8 cellular contexts compared by ENCODE assay signal in the genomic region with DNA sequence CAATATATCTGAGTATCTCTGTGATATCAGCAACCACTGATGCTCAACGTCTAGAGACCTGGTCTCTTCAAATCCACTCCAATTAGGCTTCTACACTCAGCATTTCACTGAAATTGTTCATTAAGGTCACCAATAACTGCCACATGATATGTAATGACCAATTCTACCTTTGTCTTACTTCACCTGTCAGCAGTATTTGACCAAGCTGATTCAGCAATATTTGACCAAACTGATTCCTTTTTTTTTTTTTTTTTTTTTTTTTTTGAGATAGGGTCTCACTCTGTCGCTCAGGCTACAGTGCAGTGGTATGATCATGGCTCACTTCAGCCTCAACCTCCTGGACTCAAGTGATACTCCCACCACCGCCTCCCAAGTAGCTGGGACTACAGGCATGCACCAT.
"Had no signal": no experiment of that assay in that cellular context is flagged by ENCODE, and none has a peak within 500 bp of the region (broad histone marks: within the 10 kb centered on the region; RNA-seq: fewer than 3 reads in every experiment).

No MANE protein-coding gene starts in this region.

- H3K27ac Mint-ChIP-seq: H9 had no signal

- H3K4me2 ChIP-seq: KMS-11 had no signal

- H3K27ac ChIP-seq: GM23248, KMS-11 had no signal

- H3K9ac ChIP-seq: GM23248, KMS-11 had no signal

- DNase-seq: GM23248, GOT3, H9, HCEC 1CT, KBM-7 had no signal

- H3K4me3 Mint-ChIP-seq: H9 had no signal

- H3K4me3 ChIP-seq: GM23248 had no signal

- FAIRE-seq: H54, HTR-8/SVneo had no signal

- H3K9me3 Mint-ChIP-seq: H9 had no signal

- H2AFZ ChIP-seq: GM23248 had no signal
